Comparison of ENCODE assay signal across 10 cellular contexts in the genomic region with DNA sequence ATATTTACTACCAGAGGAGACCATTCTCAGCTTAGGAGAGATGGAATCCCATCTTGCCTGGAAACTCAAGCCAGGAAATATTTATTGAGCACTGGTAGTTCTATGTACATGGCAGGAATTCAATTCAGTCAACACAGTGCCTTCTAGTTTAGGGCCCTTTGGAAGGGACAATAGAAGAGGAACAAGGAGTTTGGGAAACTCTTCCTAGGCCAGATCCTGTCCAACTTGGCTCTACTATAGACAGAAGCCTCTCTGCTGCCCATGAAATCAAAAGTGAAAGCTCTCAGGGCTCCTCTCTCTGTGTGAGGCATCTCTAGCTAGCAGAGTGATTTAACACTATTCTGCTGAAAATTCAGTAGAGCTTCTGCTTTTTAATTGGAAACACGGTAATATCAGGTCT.
DNase-seq lines count a peak whose midpoint lies in the region; ATAC-seq and TF ChIP-seq lines count a peak whose summit lies in the region.
"Had no signal": no experiment of that assay in that cellular context is flagged by ENCODE, and none has a peak within 500 bp of the region (broad histone marks: within the 10 kb centered on the region; RNA-seq: fewer than 3 reads in every experiment).

No MANE protein-coding gene starts in this region.

- H3K4me3 ChIP-seq in GM12865 (ENCODE audit: low read depth, low read length): no peak overlapping the region
- no peak overlapping the region for H3K4me3 ChIP-seq in BE2C (ENCODE audit: low read depth, low read length)
- no peak overlapping the region for H3K4me3 ChIP-seq in CD8-positive, alpha-beta memory T cell (ENCODE audit: low read length)

- POLR2A ChIA-PET in activated CD4-positive, alpha-beta memory T cell treated with anti-CD3 and anti-CD28 coated beads for 36 hours (lab: Charles Lee): no interaction called here
- POLR2A ChIA-PET in CD8-positive, alpha-beta memory T cell (lab: Charles Lee): no interaction called here

- H3K9me3 Mint-ChIP-seq in activated CD4-positive, alpha-beta memory T cell treated with anti-CD3 and anti-CD28 coated beads for 36 hours: no peaks in the 10 kb centered on the region
- no peaks in the 10 kb centered on the region for H3K9me3 Mint-ChIP-seq in CD8-positive, alpha-beta memory T cell

- H3K4me1 ChIP-seq in BE2C: peaks cover 13% of the 10 kb centered on the region
- no peaks in the 10 kb centered on the region for H3K4me1 ChIP-seq in CD8-positive, alpha-beta memory T cell (ENCODE audit: insufficient read depth, low read length)
- H3K4me1 ChIP-seq: Caco-2 had no signal

- no peak for TF ChIP-seq CTCF in GM12865 (IDR thresholded peaks at IDR 0.05; ENCODE audit: insufficient read depth, low read depth, low read length, missing control alignments)
- TF ChIP-seq CTCF in BE2C (IDR thresholded peaks at IDR 0.05; ENCODE audit: low read depth, low read length): no peak

- H3K4me3 Mint-ChIP-seq in activated CD4-positive, alpha-beta memory T cell treated with anti-CD3 and anti-CD28 coated beads for 36 hours: no peak overlapping the region
- H3K4me3 Mint-ChIP-seq in CD8-positive, alpha-beta memory T cell: no peak overlapping the region

- peak; percentile 94 for ATAC-seq in GM19463 (IDR thresholded peaks at IDR 0.05; ENCODE audit: unreplicated experiment)
- ATAC-seq in HG03095 (IDR thresholded peaks at IDR 0.05; ENCODE audit: unreplicated experiment): peak; percentile 97

- CTCF ChIA-PET in activated CD4-positive, alpha-beta memory T cell treated with anti-CD3 and anti-CD28 coated beads for 36 hours (lab: Charles Lee): no interaction called here
- CTCF ChIA-PET in CD8-positive, alpha-beta memory T cell (lab: Charles Lee): no interaction called here

- H3K27ac Mint-ChIP-seq in activated CD4-positive, alpha-beta memory T cell treated with anti-CD3 and anti-CD28 coated beads for 36 hours: no peak overlapping the region
- no peak overlapping the region for H3K27ac Mint-ChIP-seq in CD8-positive, alpha-beta memory T cell

- no peaks in the 10 kb centered on the region for H3K36me3 Mint-ChIP-seq in activated CD4-positive, alpha-beta memory T cell treated with anti-CD3 and anti-CD28 coated beads for 36 hours
- no peaks in the 10 kb centered on the region for H3K36me3 Mint-ChIP-seq in CD8-positive, alpha-beta memory T cell

- H3K27ac ChIP-seq in caudate nucleus (ENCODE audit: low read depth, low read length): peak overlapping the region; percentile 1
- no peak overlapping the region for H3K27ac ChIP-seq in CD8-positive, alpha-beta memory T cell (ENCODE audit: low read depth, low read length)

- no peaks in the 10 kb centered on the region for H3K36me3 ChIP-seq in BE2C
- H3K36me3 ChIP-seq in CD8-positive, alpha-beta memory T cell (ENCODE audit: insufficient read depth, low read length): no peaks in the 10 kb centered on the region

- intact Hi-C loops in activated CD4-positive, alpha-beta memory T cell treated with anti-CD3 and anti-CD28 coated beads for 36 hours (cut with micrococcal nuclease): no loop called here

- no peaks in the 10 kb centered on the region for H3K27me3 ChIP-seq in BE2C
- H3K27me3 ChIP-seq in CD8-positive, alpha-beta memory T cell (ENCODE audit: insufficient read depth, low read length, poor library complexity, severe bottlenecking): no peaks in the 10 kb centered on the region

- H3K27me3 Mint-ChIP-seq in activated CD4-positive, alpha-beta memory T cell treated with anti-CD3 and anti-CD28 coated beads for 36 hours: no peaks in the 10 kb centered on the region
- H3K27me3 Mint-ChIP-seq in CD8-positive, alpha-beta memory T cell: peaks cover 0 to 2% of the 10 kb centered on the region in 2 donors

- peak; percentile 59 for DNase-seq in GM12865 (ENCODE audit: low read depth)
- peak in 3 of 61 donors; percentile 5 to 34 (median 6) for DNase-seq in caudate nucleus (lab: John Stamatoyannopoulos, UW)
- DNase-seq in NCI-H2081 treated with DMSO at 0.1 percent for 48 hours (lab: John Stamatoyannopoulos, UW): no peak
- DNase-seq in activated CD4-positive, alpha-beta memory T cell treated with anti-CD3 and anti-CD28 coated beads for 36 hours: no peak
- DNase-seq in BE2C: no peak
- no peak for DNase-seq in CD8-positive, alpha-beta memory T cell
- DNase-seq: Caco-2, kidney glomerular epithelial cell had no signal

- H3K4me1 Mint-ChIP-seq in activated CD4-positive, alpha-beta memory T cell treated with anti-CD3 and anti-CD28 coated beads for 36 hours (ENCODE audit: low read depth): no peaks in the 10 kb centered on the region
- peaks cover 0 to 2% (median 0%) of the 10 kb centered on the region in 3 donors for H3K4me1 Mint-ChIP-seq in CD8-positive, alpha-beta memory T cell

- no peaks in the 10 kb centered on the region for H3K9me3 ChIP-seq in BE2C
- no peaks in the 10 kb centered on the region for H3K9me3 ChIP-seq in CD8-positive, alpha-beta memory T cell (ENCODE audit: low read length)
- H3K9me3 ChIP-seq: Caco-2 had no signal
